ENCODE assay signal across 8 cellular contexts in genomic region chr14:20697273-20698017, GRCh38. TPM values are rescaled to one million over a fixed set of nuclear protein-coding genes. Genes with fewer than 3 reads are reported as not detected.
A peak's percentile ranks its signal among the peaks of the same experiment; 100 is the strongest.
DNase-seq lines count a peak whose midpoint lies in the region; ATAC-seq and TF ChIP-seq lines count a peak whose summit lies in the region.

No MANE protein-coding gene starts in this region.

- no peak overlapping the region for H3K27ac Mint-ChIP-seq in CD4-positive, alpha-beta T cell
- H3K27ac Mint-ChIP-seq in naive thymus-derived CD8-positive, alpha-beta T cell: peak overlapping the region in 1 of 10 donors; percentile 12

- no peaks in the 10 kb centered on the region for H3K4me1 Mint-ChIP-seq in CD4-positive, alpha-beta T cell (ENCODE audit: low read depth)
- peaks cover 0 to 6% (median 2%) of the 10 kb centered on the region in 4 donors for H3K4me1 Mint-ChIP-seq in naive thymus-derived CD8-positive, alpha-beta T cell

- no peak overlapping the region for H3K4me3 ChIP-seq in H7 (ENCODE audit: insufficient read depth, low read depth, low read length)

- TF ChIP-seq CTCF in CD4-positive, alpha-beta T cell (IDR thresholded peaks at IDR 0.05): peak; percentile 78

- POLR2A ChIA-PET in CD4-positive, alpha-beta T cell (lab: Charles Lee): no interaction called here
- POLR2A ChIA-PET in naive thymus-derived CD8-positive, alpha-beta T cell (lab: Charles Lee): no interaction called here

- H3K9me3 ChIP-seq in CD4-positive, alpha-beta T cell (ENCODE audit: control insufficient read depth, low read length): no peaks in the 10 kb centered on the region

- 0 out of 2 replicates have a peak, but pooled peaks cover 1% of the 10 kb centered on the region for H3K36me3 ChIP-seq in H7 (replicated peaks; ENCODE audit: control insufficient read depth, insufficient read depth, low read length)

- peak; percentile 80 for ATAC-seq in CD4-positive, alpha-beta T cell (ENCODE audit: poor library complexity)
- peak; percentile 73 to 80 for ATAC-seq in naive thymus-derived CD8-positive, alpha-beta T cell

- CTCF ChIA-PET in CD4-positive, alpha-beta T cell (lab: Charles Lee): interaction anchor here (1.1 to 3.1 kb wide), 4 partner anchors 10 to 273 kb away, joined by 3 to 9 read pairs (median 6); no protein-coding TSS in a partner anchor

- H3K9me3 Mint-ChIP-seq in CD4-positive, alpha-beta T cell: no peaks in the 10 kb centered on the region
- H3K9me3 Mint-ChIP-seq in naive thymus-derived CD8-positive, alpha-beta T cell: no peaks in the 10 kb centered on the region

- H3K4me3 Mint-ChIP-seq in CD4-positive, alpha-beta T cell: no peak overlapping the region
- H3K4me3 Mint-ChIP-seq in naive thymus-derived CD8-positive, alpha-beta T cell: no peak overlapping the region

- H3K27ac ChIP-seq in CD4-positive, alpha-beta T cell (ENCODE audit: low read depth, low read length): no peak overlapping the region

- H3K27me3 ChIP-seq in CD4-positive, alpha-beta T cell (ENCODE audit: control insufficient read depth, insufficient read depth, low read length): no peaks in the 10 kb centered on the region
- no peaks in the 10 kb centered on the region for H3K27me3 ChIP-seq in H7 (ENCODE audit: control insufficient read depth, insufficient read depth, low read length)

- no peaks in the 10 kb centered on the region for H3K36me3 Mint-ChIP-seq in CD4-positive, alpha-beta T cell (ENCODE audit: low read depth)
- no peaks in the 10 kb centered on the region for H3K36me3 Mint-ChIP-seq in naive thymus-derived CD8-positive, alpha-beta T cell

- intact Hi-C loops in CD4-positive, alpha-beta T cell (cut with DNase I, micrococcal nuclease): loop anchor here (1.0 to 10.0 kb wide), 5 partner anchors 158 to 407 kb away; partner anchors contain the start of gene TMEM253 (in 1 of the 2)

- peak; percentile 42 to 66 (median 53) for DNase-seq in CD4-positive, alpha-beta T cell
- DNase-seq in H7 (peak; percentile 78), NOMO-1 treated with dmso at 0.1 percent for 144 hours (lab: John Stamatoyannopoulos, UW; ENCODE audit: unreplicated experiment) (peak; percentile 67), erythroblast (lab: John Stamatoyannopoulos, UW) (peak; percentile 87 to 90), stromal cell of bone marrow (ENCODE audit: low read depth) (peak; percentile 72), NCI-H1048 (lab: John Stamatoyannopoulos, UW) (no peak)
- DNase-seq in activated CD8-positive, alpha-beta memory T cell treated with anti-CD3 and anti-CD28 coated beads, Interleukin-2, amount 50 U/mL, for 4 hours: peak; percentile 61
- peak; percentile 32 to 78 (median 56) for DNase-seq in naive thymus-derived CD8-positive, alpha-beta T cell

- H3K27me3 Mint-ChIP-seq in CD4-positive, alpha-beta T cell: no peaks in the 10 kb centered on the region
- H3K27me3 Mint-ChIP-seq in naive thymus-derived CD8-positive, alpha-beta T cell: peaks cover 0 to 10% (median 2%) of the 10 kb centered on the region in 5 donors

- TF ChIP-seq POLR2A in erythroblast (IDR thresholded peaks at IDR 0.05; ENCODE audit: low read length): no peak

RNA-seq across cellular contexts. Expression of gene ANG, which starts 8.9 kb away (rescaled TPM):
- total RNA-seq in CD4-positive, alpha-beta T cell: under 1 TPM; 0.27 to 0.92 TPM
- 19.4 and 23.5 TPM in 2 replicates for total RNA-seq in H7 (2014; rRNA removed; shearing (Covaris generic))
- under 1 TPM in 1 of 2 experiments, not detected in 1; 0.70 TPM for total RNA-seq in naive thymus-derived CD8-positive, alpha-beta T cell
- polyA plus RNA-seq in naive thymus-derived CD8-positive, alpha-beta T cell: under 1 TPM in 2 of 3 donors, not detected in 1; 0.17 to 0.34 TPM

RNA-seq across cellular contexts. Expression of gene RNASE4, which starts 13.1 kb away (rescaled TPM):
- total RNA-seq in CD4-positive, alpha-beta T cell: under 1 TPM; 0.11 to 0.38 TPM
- 15.8 and 20.5 TPM in 2 replicates for total RNA-seq in H7 (2014; rRNA removed; shearing (Covaris generic))
- total RNA-seq in naive thymus-derived CD8-positive, alpha-beta T cell: under 1 TPM in 1 of 2 experiments, not detected in 1; 0.63 TPM
- polyA plus RNA-seq in naive thymus-derived CD8-positive, alpha-beta T cell: under 1 TPM in 1 of 3 donors, not detected in 2; 0.46 TPM

RNA-seq across cellular contexts. Expression of gene EDDM3A, which starts 48.2 kb away (rescaled TPM):
- not detected for total RNA-seq in CD4-positive, alpha-beta T cell
- total RNA-seq in H7 (2014; rRNA removed; shearing (Covaris generic)): not detected in 2 replicates
- total RNA-seq in naive thymus-derived CD8-positive, alpha-beta T cell: not detected
- not detected for polyA plus RNA-seq in naive thymus-derived CD8-positive, alpha-beta T cell

RNA-seq across cellular contexts. Expression of gene OR6S1, which starts 56.0 kb away (rescaled TPM):
- total RNA-seq in CD4-positive, alpha-beta T cell: not detected
- not detected in 2 replicates for total RNA-seq in H7 (2014; rRNA removed; shearing (Covaris generic))
- not detected for total RNA-seq in naive thymus-derived CD8-positive, alpha-beta T cell
- polyA plus RNA-seq in naive thymus-derived CD8-positive, alpha-beta T cell: not detected

Comparison
In these comparisons a context has a peak if more than half of its experiments do, and no peak if none do; other contexts are left out.
1. RNA of gene ANG, which starts 8.9 kb away (total RNA-seq): 19.4 to 23.5 TPM in H7; 0.27 to 0.92 TPM in CD4-positive, alpha-beta T cell and 0.70 TPM in naive thymus-derived CD8-positive, alpha-beta T cell; every median in the first group is over 10 times any median in the second.
2. RNA of gene RNASE4, which starts 13.1 kb away (total RNA-seq): 15.8 to 20.5 TPM in H7; 0.63 TPM in naive thymus-derived CD8-positive, alpha-beta T cell and 0.11 to 0.38 TPM in CD4-positive, alpha-beta T cell; every median in the first group is over 10 times any median in the second.